ENCODE assay signal across 3 cellular contexts in the genomic region with DNA sequence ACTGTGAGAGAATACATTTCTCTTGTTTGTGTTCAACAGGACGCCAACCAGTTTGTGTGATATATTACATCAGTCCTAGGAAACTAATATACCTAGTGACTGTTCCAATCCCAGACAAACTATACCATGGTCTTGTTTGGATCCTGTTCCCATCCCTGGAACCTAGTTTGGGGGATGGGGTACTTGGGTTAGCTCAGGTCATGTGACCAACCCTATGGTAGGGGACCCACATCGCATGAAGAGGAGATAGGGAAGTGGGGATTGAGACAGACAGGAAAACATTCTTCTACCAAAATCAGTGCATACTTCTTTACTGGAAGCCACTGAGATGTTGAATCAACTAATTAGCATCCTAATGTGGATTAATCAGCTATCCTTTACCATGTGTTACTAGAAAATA.
TF ChIP-seq lines count a peak whose summit lies in the region.

No MANE protein-coding gene starts in this region.

TF ChIP-seq in IMR-90, 13 proteins besides CTCF, POLR2A, EP300 and RAD21:
- no peak for TF ChIP-seq MXI1 (IDR thresholded peaks at IDR 0.05; ENCODE audit: borderline replicate concordance, low read depth, low read length)
- TF ChIP-seq RCOR1 (IDR thresholded peaks at IDR 0.05; ENCODE audit: insufficient replicate concordance, low read length) = no peak
- TF ChIP-seq BHLHE40 (IDR thresholded peaks at IDR 0.05; ENCODE audit: low read depth, low read length) = no peak
- no peak for TF ChIP-seq RFX5 (IDR thresholded peaks at IDR 0.05; ENCODE audit: low read depth, low read length)
- TF ChIP-seq, protein P1, sequence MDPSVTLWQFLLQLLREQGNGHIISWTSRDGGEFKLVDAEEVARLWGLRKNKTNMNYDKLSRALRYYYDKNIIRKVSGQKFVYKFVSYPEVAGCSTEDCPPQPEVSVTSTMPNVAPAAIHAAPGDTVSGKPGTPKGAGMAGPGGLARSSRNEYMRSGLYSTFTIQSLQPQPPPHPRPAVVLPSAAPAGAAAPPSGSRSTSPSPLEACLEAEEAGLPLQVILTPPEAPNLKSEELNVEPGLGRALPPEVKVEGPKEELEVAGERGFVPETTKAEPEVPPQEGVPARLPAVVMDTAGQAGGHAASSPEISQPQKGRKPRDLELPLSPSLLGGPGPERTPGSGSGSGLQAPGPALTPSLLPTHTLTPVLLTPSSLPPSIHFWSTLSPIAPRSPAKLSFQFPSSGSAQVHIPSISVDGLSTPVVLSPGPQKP (IDR thresholded peaks at IDR 0.05; ENCODE audit: borderline replicate concordance, low read depth, low read length) = no peak
- no peak for TF ChIP-seq CHD1 (IDR thresholded peaks at IDR 0.05; ENCODE audit: low read depth, low read length)
- no peak for TF ChIP-seq FOS (IDR thresholded peaks at IDR 0.05; ENCODE audit: low read depth, low read length)
- no peak for TF ChIP-seq NFE2L2 (IDR thresholded peaks at IDR 0.05; ENCODE audit: low read depth, low read length)

TF ChIP-seq in SK-N-SH treated with all-trans-retinoic acid at 6 μM for 48 hours, 23 proteins besides CTCF, POLR2A, EP300 and RAD21:
- TF ChIP-seq GLIS3 (CRISPR knock-in tag; IDR thresholded peaks at IDR 0.05) (no peak), SNAI2 (CRISPR knock-in tag; IDR thresholded peaks at IDR 0.05) (no peak)

TF ChIP-seq in H1, 55 proteins besides CTCF, POLR2A, EP300 and RAD21:
- TF ChIP-seq CEBPB (IDR thresholded peaks at IDR 0.05; ENCODE audit: low read depth, low read length) (no peak), CHD2 (IDR thresholded peaks at IDR 0.05; ENCODE audit: low read length) (no peak), EGR1 (IDR thresholded peaks at IDR 0.05; ENCODE audit: borderline replicate concordance, low read depth, low read length) (no peak), CBX8 (IDR thresholded peaks at IDR 0.05; ENCODE audit: borderline replicate concordance, low read depth, low read length) (no peak), TBP (IDR thresholded peaks at IDR 0.05; ENCODE audit: low read depth, low read length) (no peak), TCF12 (IDR thresholded peaks at IDR 0.05; ENCODE audit: low read depth, low read length) (no peak)
- TF ChIP-seq, protein P2, sequence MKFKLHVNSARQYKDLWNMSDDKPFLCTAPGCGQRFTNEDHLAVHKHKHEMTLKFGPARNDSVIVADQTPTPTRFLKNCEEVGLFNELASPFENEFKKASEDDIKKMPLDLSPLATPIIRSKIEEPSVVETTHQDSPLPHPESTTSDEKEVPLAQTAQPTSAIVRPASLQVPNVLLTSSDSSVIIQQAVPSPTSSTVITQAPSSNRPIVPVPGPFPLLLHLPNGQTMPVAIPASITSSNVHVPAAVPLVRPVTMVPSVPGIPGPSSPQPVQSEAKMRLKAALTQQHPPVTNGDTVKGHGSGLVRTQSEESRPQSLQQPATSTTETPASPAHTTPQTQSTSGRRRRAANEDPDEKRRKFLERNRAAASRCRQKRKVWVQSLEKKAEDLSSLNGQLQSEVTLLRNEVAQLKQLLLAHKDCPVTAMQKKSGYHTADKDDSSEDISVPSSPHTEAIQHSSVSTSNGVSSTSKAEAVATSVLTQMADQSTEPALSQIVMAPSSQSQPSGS (IDR thresholded peaks at IDR 0.05; ENCODE audit: low read length) = no peak
